Comparison of ENCODE assay signal across 8 cellular contexts in the genomic region with DNA sequence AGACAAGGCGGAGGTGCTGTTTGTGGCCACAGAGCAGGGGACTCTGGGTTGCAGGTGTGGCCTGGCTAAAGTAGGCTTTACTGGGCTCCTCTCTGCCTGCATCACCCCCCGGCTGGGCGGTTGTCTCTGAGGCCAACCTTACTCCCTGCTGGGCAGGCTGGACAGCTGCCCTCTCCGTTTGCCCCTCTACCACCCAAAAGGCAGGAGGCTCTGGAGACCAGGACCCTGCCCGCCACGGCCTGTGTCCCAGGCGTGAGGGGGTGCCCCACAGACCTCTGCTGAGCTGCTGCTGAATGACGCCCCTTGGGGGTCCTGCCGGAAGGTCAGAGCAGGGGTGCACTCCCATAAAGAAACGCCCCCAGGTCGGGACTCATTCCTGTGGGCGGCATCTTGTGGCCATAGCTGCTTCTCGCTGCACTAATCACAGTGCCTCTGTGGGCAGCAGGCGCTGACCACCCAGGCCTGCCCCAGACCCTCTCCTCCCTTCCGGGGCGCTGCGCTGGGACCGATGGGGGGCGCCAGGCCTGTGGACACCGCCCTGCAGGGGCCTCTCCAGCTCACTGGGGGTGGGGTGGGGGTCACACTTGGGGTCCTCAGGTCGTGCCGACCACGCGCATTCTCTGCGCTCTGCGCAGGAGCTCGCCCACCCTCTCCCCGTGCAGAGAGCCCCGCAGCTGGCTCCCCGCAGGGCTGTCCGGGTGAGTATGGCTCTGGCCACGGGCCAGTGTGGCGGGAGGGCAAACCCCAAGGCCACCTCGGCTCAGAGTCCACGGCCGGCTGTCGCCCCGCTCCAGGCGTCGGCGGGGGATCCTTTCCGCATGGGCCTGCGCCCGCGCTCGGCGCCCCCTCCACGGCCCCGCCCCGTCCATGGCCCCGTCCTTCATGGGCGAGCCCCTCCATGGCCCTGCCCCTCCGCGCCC. TPM values are rescaled to one million over a fixed set of nuclear protein-coding genes. Genes with fewer than 3 reads are reported as not detected.
DNase-seq lines count a peak whose midpoint lies in the region; ATAC-seq, FAIRE-seq and TF ChIP-seq lines count a peak whose summit lies in the region.

No MANE protein-coding gene starts in this region.

- TF ChIP-seq POLR2A in GM12891 (IDR thresholded peaks at IDR 0.05; ENCODE audit: low read depth, low read length): no peak; the same call in 1 of the 2 replicates

- no peaks in the 10 kb centered on the region for H3K27me3 ChIP-seq in CD4-positive, alpha-beta memory T cell (ENCODE audit: insufficient read depth, low read length)

- peak overlapping the region in 2 of 7 donors; percentile 13 to 24 for H3K27ac Mint-ChIP-seq in CD4-positive, alpha-beta memory T cell
- no peak overlapping the region for H3K27ac Mint-ChIP-seq in central memory CD8-positive, alpha-beta T cell (ENCODE audit: low read depth)
- H3K27ac Mint-ChIP-seq in activated T-helper 1 cell treated with anti-CD3 and anti-CD28 coated beads, Interleukin-12 subunit alpha, Interleukin-12 subunit beta, Interleukin-2, Interleukin-4 antibody, amounts not matched to agents 30 ng/mL and 10 ng/mL and 1 ng/mL, durations not matched to agents 14 hours and 24 hours and 36 hours: no peak overlapping the region

- intact Hi-C loops in CD4-positive, alpha-beta memory T cell (cut with micrococcal nuclease): loop anchor here (1.0 to 10.0 kb wide), 6 partner anchors 26 to 1489 kb away; a partner anchor contains a TSS
- intact Hi-C loops in mucosa of descending colon (cut with DNase I, micrococcal nuclease): no loop called here
- intact Hi-C loops in activated T-helper 1 cell treated with anti-CD3 and anti-CD28 coated beads, Interleukin-12 subunit alpha, Interleukin-12 subunit beta, Interleukin-2, Interleukin-4 antibody, amounts not matched to agents 30 ng/mL and 10 ng/mL and 1 ng/mL, durations not matched to agents 14 hours and 24 hours and 36 hours (cut with micrococcal nuclease): loop anchor here (1.0 to 10.0 kb wide), 13 partner anchors 12 to 1493 kb away; a partner anchor contains a TSS

- peak overlapping the region in 1 of 2 donors; percentile 45 for H3K4me3 ChIP-seq in CD4-positive, alpha-beta memory T cell (ENCODE audit: low read length in 2 of 2)
- peak overlapping the region; percentile 52 for H3K4me3 ChIP-seq in Jurkat, Clone E6-1 (ENCODE audit: low read length)
- H3K4me3 ChIP-seq in mucosa of descending colon: peak overlapping the region; percentile 46

- H3K4me1 ChIP-seq in CD4-positive, alpha-beta memory T cell (ENCODE audit: insufficient read depth, low read length): peaks cover 28% of the 10 kb centered on the region
- peaks cover 17% of the 10 kb centered on the region for H3K4me1 ChIP-seq in mucosa of descending colon (ENCODE audit: low read depth)

- peaks cover 0 to 4% of the 10 kb centered on the region in 2 donors for H3K36me3 Mint-ChIP-seq in CD4-positive, alpha-beta memory T cell
- peaks cover 8% of the 10 kb centered on the region for H3K36me3 Mint-ChIP-seq in central memory CD8-positive, alpha-beta T cell (ENCODE audit: insufficient read depth)
- peaks cover 4% of the 10 kb centered on the region for H3K36me3 Mint-ChIP-seq in activated T-helper 1 cell treated with anti-CD3 and anti-CD28 coated beads, Interleukin-12 subunit alpha, Interleukin-12 subunit beta, Interleukin-2, Interleukin-4 antibody, amounts not matched to agents 30 ng/mL and 10 ng/mL and 1 ng/mL, durations not matched to agents 14 hours and 24 hours and 36 hours (ENCODE audit: low read depth)

- DNase-seq in CD4-positive, alpha-beta memory T cell: peak in 2 of 5 donors; percentile 0 to 43
- no peak for DNase-seq in Jurkat, Clone E6-1 (ENCODE audit: low read depth, low spot score)
- peak in 1 of 2 donors; percentile 10 for DNase-seq in central memory CD8-positive, alpha-beta T cell (ENCODE audit: low spot score in 2 of 2)
- DNase-seq in mucosa of descending colon: peak in 1 of 3 donors; percentile 80
- no peak for DNase-seq in activated T-helper 1 cell treated with anti-CD3 and anti-CD28 coated beads, Interleukin-12 subunit alpha, Interleukin-12 subunit beta, Interleukin-2, Interleukin-4 antibody, amounts not matched to agents 30 ng/mL and 10 ng/mL and 1 ng/mL, durations not matched to agents 14 hours and 24 hours and 36 hours (ENCODE audit: low spot score)
- no peak for DNase-seq in GM12891 (ENCODE audit: insufficient read length, low spot score)
- no peak for DNase-seq in activated CD8-positive, alpha-beta memory T cell treated with anti-CD3 and anti-CD28 coated beads, Interleukin-2, amount 50 U/mL, for 4 hours

- peaks cover 19 to 28% (median 21%) of the 10 kb centered on the region in 4 donors for H3K4me1 Mint-ChIP-seq in CD4-positive, alpha-beta memory T cell
- H3K4me1 Mint-ChIP-seq in central memory CD8-positive, alpha-beta T cell: peaks cover 18% of the 10 kb centered on the region
- peaks cover 24% of the 10 kb centered on the region for H3K4me1 Mint-ChIP-seq in activated T-helper 1 cell treated with anti-CD3 and anti-CD28 coated beads, Interleukin-12 subunit alpha, Interleukin-12 subunit beta, Interleukin-2, Interleukin-4 antibody, amounts not matched to agents 30 ng/mL and 10 ng/mL and 1 ng/mL, durations not matched to agents 14 hours and 24 hours and 36 hours (ENCODE audit: low read depth)

- peak overlapping the region; percentile 18 for H3K27ac ChIP-seq in CD4-positive, alpha-beta memory T cell (ENCODE audit: low read depth, low read length)

- H3K4me3 Mint-ChIP-seq in CD4-positive, alpha-beta memory T cell: peak overlapping the region in 7 of 8 donors; percentile 13 to 92 (median 67)
- H3K4me3 Mint-ChIP-seq in central memory CD8-positive, alpha-beta T cell: peak overlapping the region; percentile 90
- no peak overlapping the region for H3K4me3 Mint-ChIP-seq in activated T-helper 1 cell treated with anti-CD3 and anti-CD28 coated beads, Interleukin-12 subunit alpha, Interleukin-12 subunit beta, Interleukin-2, Interleukin-4 antibody, amounts not matched to agents 30 ng/mL and 10 ng/mL and 1 ng/mL, durations not matched to agents 14 hours and 24 hours and 36 hours

- CTCF ChIA-PET in CD4-positive, alpha-beta memory T cell (lab: Charles Lee; ENCODE audit: partially characterized antibody): no interaction called here

- peak; percentile 24 for ATAC-seq in GM21390 (IDR thresholded peaks at IDR 0.05; ENCODE audit: unreplicated experiment)
- ATAC-seq in central memory CD8-positive, alpha-beta T cell (replicated peaks; ENCODE audit: extremely low read depth, poor library complexity, severe bottlenecking): peak; percentile 35
- peak; percentile 0 for ATAC-seq in mucosa of descending colon

- H3K36me3 ChIP-seq in CD4-positive, alpha-beta memory T cell (ENCODE audit: insufficient read depth, low read length): no peaks in the 10 kb centered on the region
- H3K36me3 ChIP-seq in mucosa of descending colon (ENCODE audit: low read depth): no peaks in the 10 kb centered on the region

- POLR2A ChIA-PET in CD4-positive, alpha-beta memory T cell (lab: Charles Lee; ENCODE audit: partially characterized antibody): interaction anchor here (0.7 to 1.7 kb wide), 4 partner anchors 8 to 110 kb away, joined by 3 to 7 read pairs (median 4); a partner anchor contains a TSS

- no peaks in the 10 kb centered on the region for H3K27me3 Mint-ChIP-seq in CD4-positive, alpha-beta memory T cell
- H3K27me3 Mint-ChIP-seq in central memory CD8-positive, alpha-beta T cell: no peaks in the 10 kb centered on the region
- no peaks in the 10 kb centered on the region for H3K27me3 Mint-ChIP-seq in activated T-helper 1 cell treated with anti-CD3 and anti-CD28 coated beads, Interleukin-12 subunit alpha, Interleukin-12 subunit beta, Interleukin-2, Interleukin-4 antibody, amounts not matched to agents 30 ng/mL and 10 ng/mL and 1 ng/mL, durations not matched to agents 14 hours and 24 hours and 36 hours (ENCODE audit: insufficient read depth)

- no peak for FAIRE-seq in GM12891 (lab: Jason Lieb, UNC)

- no peaks in the 10 kb centered on the region for H3K9me3 Mint-ChIP-seq in CD4-positive, alpha-beta memory T cell
- H3K9me3 Mint-ChIP-seq in central memory CD8-positive, alpha-beta T cell: no peaks in the 10 kb centered on the region
- no peaks in the 10 kb centered on the region for H3K9me3 Mint-ChIP-seq in activated T-helper 1 cell treated with anti-CD3 and anti-CD28 coated beads, Interleukin-12 subunit alpha, Interleukin-12 subunit beta, Interleukin-2, Interleukin-4 antibody, amounts not matched to agents 30 ng/mL and 10 ng/mL and 1 ng/mL, durations not matched to agents 14 hours and 24 hours and 36 hours

- TF ChIP-seq CTCF in mucosa of descending colon (IDR thresholded peaks at IDR 0.05): no peak

- H3K9me3 ChIP-seq in CD4-positive, alpha-beta memory T cell (ENCODE audit: control insufficient read depth in 1 of 2, low read length in 2 of 2): no peaks in the 10 kb centered on the region
- H3K9me3 ChIP-seq in mucosa of descending colon: no peaks in the 10 kb centered on the region

TF ChIP-seq in GM12891, 5 proteins besides CTCF, POLR2A, EP300 and RAD21:
- TF ChIP-seq SPI1 (IDR thresholded peaks at IDR 0.05; ENCODE audit: low read depth, low read length) (no peak), TAF1 (IDR thresholded peaks at IDR 0.05; ENCODE audit: low read depth, low read length) (no peak), PAX5 (IDR thresholded peaks at IDR 0.05; ENCODE audit: insufficient read depth, low read length, severe bottlenecking) (no peak), POU2F2 (IDR thresholded peaks at IDR 0.05; ENCODE audit: low read depth, low read length) (no peak), POLR2AphosphoS5 (IDR thresholded peaks at IDR 0.05; ENCODE audit: low read depth, low read length) (no peak)

RNA-seq across cellular contexts. Expression of a gene that starts 0.9 kb away (rescaled TPM):
- not detected for total RNA-seq in CD4-positive, alpha-beta memory T cell
- polyA plus RNA-seq in CD4-positive, alpha-beta memory T cell: not detected
- polyA plus RNA-seq in Jurkat, Clone E6-1 (2012; ENCODE audit: insufficient read depth, insufficient read length): not detected
- not detected for total RNA-seq in mucosa of descending colon
- not detected in 2 replicates for total RNA-seq in activated T-helper 1 cell treated with anti-CD3 and anti-CD28 coated beads, Interleukin-12 subunit alpha, Interleukin-12 subunit beta, Interleukin-2, Interleukin-4 antibody, amounts not matched to agents 30 ng/mL and 10 ng/mL and 1 ng/mL, durations not matched to agents 14 hours and 24 hours and 36 hours
- polyA plus RNA-seq in GM12891 (2012; ENCODE audit: low read depth, missing spikeins): not detected

RNA-seq across cellular contexts. Expression of a gene that starts 1.1 kb away (rescaled TPM):
- 10 to 100 TPM; 62.2 to 67.7 TPM for total RNA-seq in CD4-positive, alpha-beta memory T cell
- 1 to 10 TPM in 1 of 2 donors, under 1 TPM in 1; 0.57 to 4.9 TPM for polyA plus RNA-seq in CD4-positive, alpha-beta memory T cell
- polyA plus RNA-seq in Jurkat, Clone E6-1 (2012; ENCODE audit: insufficient read depth, insufficient read length): 46.0 TPM
- 10 to 100 TPM; 51.3 to 71.8 (median 67.5) TPM for total RNA-seq in mucosa of descending colon
- total RNA-seq in activated T-helper 1 cell treated with anti-CD3 and anti-CD28 coated beads, Interleukin-12 subunit alpha, Interleukin-12 subunit beta, Interleukin-2, Interleukin-4 antibody, amounts not matched to agents 30 ng/mL and 10 ng/mL and 1 ng/mL, durations not matched to agents 14 hours and 24 hours and 36 hours: 65.9 and 66.9 TPM in 2 replicates
- polyA plus RNA-seq in GM12891 (2012; ENCODE audit: low read depth, missing spikeins): 42.3 TPM

Comparison
In these comparisons a context has a peak if more than half of its experiments do, and no peak if none do; other contexts are left out.
1. intact Hi-C loops: an anchor here in CD4-positive, alpha-beta memory T cell (1.0 to 10.0 kb wide) and activated T-helper 1 cell treated with anti-CD3 and anti-CD28 coated beads, Interleukin-12 subunit alpha, Interleukin-12 subunit beta, Interleukin-2, Interleukin-4 antibody, amounts not matched to agents 30 ng/mL and 10 ng/mL and 1 ng/mL, durations not matched to agents 14 hours and 24 hours and 36 hours (1.0 to 10.0 kb wide); none called in mucosa of descending colon.